1 cellular context compared by ENCODE assay signal in the genomic region with DNA sequence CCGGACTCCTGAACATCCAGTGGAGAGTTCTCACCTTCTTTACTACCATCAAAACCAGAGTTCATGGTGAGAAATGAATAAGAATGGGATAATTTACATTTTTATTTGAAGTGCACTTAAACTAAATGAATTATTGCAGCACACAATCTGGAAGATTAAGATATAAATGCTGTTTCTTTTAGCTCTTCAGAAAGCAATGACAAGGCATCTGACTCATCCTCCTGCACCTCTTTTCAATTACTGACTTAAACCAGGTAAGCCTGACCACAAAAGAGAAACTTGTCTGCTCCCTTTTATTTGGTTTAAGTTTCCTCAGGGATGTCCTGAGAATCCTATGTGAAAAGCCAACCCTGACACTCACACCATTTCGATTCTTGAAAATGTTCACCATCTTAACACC.
TF ChIP-seq lines count a peak whose summit lies in the region.

No MANE protein-coding gene starts in this region.

TF ChIP-seq in H1, 55 proteins besides CTCF, POLR2A, EP300 and RAD21:
- TF ChIP-seq NANOG (IDR thresholded peaks at IDR 0.05; ENCODE audit: insufficient read depth, low read depth, low read length, poor library complexity, severe bottlenecking) (no peak), SAP30 (IDR thresholded peaks at IDR 0.05; ENCODE audit: insufficient read depth, insufficient replicate concordance, low read length) (no peak), SRF (IDR thresholded peaks at IDR 0.05; ENCODE audit: low read depth, low read length) (no peak), GTF2F1 (IDR thresholded peaks at IDR 0.05; ENCODE audit: borderline replicate concordance, low read depth, low read length) (no peak), NRF1 (IDR thresholded peaks at IDR 0.05; ENCODE audit: low read depth, low read length) (no peak), POLR2AphosphoS5 (IDR thresholded peaks at IDR 0.05; ENCODE audit: low read depth, low read length) (no peak), RNF2 (IDR thresholded peaks at IDR 0.05; ENCODE audit: borderline replicate concordance, low read depth, low read length, missing control alignments, poor library complexity, severe bottlenecking) (no peak), PHF8 (conservative IDR thresholded peaks at IDR 0.05; ENCODE audit: low read depth, low read length) (no peak), CBX8 (IDR thresholded peaks at IDR 0.05; ENCODE audit: borderline replicate concordance, low read depth, low read length) (no peak), RBBP5 (IDR thresholded peaks at IDR 0.05; ENCODE audit: borderline replicate concordance, low read depth, low read length) (no peak), ASH2L (IDR thresholded peaks at IDR 0.05; ENCODE audit: low read length) (no peak), POU5F1 (IDR thresholded peaks at IDR 0.05; ENCODE audit: low read depth, low read length) (no peak), SIRT6 (IDR thresholded peaks at IDR 0.05; ENCODE audit: low read length) (no peak), SIX5 (IDR thresholded peaks at IDR 0.05; ENCODE audit: low read depth, low read length) (no peak), CEBPB (IDR thresholded peaks at IDR 0.05; ENCODE audit: low read depth, low read length) (no peak), HDAC2 (IDR thresholded peaks at IDR 0.05; ENCODE audit: borderline replicate concordance in 1 of 2, low read depth in 2 of 2, low read length in 2 of 2) (no peak), KDM4A (IDR thresholded peaks at IDR 0.05; ENCODE audit: low read depth, low read length, severe bottlenecking) (no peak)
TF ChIP-seq in H1: peak in this region for 0.
